ENCODE assay signal across 1 cellular context in genomic region chr1:213286235-213286634, GRCh38.
TF ChIP-seq lines count a peak whose summit lies in the region.

No MANE protein-coding gene starts in this region.

TF ChIP-seq in K562, 482 proteins besides CTCF, POLR2A, EP300 and RAD21 (continued from another document):
- TF ChIP-seq, protein P1, sequence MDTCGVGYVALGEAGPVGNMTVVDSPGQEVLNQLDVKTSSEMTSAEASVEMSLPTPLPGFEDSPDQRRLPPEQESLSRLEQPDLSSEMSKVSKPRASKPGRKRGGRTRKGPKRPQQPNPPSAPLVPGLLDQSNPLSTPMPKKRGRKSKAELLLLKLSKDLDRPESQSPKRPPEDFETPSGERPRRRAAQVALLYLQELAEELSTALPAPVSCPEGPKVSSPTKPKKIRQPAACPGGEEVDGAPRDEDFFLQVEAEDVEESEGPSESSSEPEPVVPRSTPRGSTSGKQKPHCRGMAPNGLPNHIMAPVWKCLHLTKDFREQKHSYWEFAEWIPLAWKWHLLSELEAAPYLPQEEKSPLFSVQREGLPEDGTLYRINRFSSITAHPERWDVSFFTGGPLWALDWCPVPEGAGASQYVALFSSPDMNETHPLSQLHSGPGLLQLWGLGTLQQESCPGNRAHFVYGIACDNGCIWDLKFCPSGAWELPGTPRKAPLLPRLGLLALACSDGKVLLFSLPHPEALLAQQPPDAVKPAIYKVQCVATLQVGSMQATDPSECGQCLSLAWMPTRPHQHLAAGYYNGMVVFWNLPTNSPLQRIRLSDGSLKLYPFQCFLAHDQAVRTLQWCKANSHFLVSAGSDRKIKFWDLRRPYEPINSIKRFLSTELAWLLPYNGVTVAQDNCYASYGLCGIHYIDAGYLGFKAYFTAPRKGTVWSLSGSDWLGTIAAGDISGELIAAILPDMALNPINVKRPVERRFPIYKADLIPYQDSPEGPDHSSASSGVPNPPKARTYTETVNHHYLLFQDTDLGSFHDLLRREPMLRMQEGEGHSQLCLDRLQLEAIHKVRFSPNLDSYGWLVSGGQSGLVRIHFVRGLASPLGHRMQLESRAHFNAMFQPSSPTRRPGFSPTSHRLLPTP (IDR thresholded peaks at IDR 0.05; ENCODE audit: borderline replicate concordance, extremely low read depth, insufficient read length) = no peak
- TF ChIP-seq GTF2E2 (tag; IDR thresholded peaks at IDR 0.05) (no peak), PML (IDR thresholded peaks at IDR 0.05; ENCODE audit: low read length) (no peak), FOXA1 (IDR thresholded peaks at IDR 0.05; ENCODE audit: borderline replicate concordance) (no peak), HOMEZ (CRISPR knock-in tag; IDR thresholded peaks at IDR 0.05) (no peak), CCNT2 (IDR thresholded peaks at IDR 0.05; ENCODE audit: borderline replicate concordance, extremely low read depth, insufficient read length, low read depth, low read length) (no peak), TAL1 (IDR thresholded peaks at IDR 0.05) (no peak)
- TF ChIP-seq, protein P2, sequence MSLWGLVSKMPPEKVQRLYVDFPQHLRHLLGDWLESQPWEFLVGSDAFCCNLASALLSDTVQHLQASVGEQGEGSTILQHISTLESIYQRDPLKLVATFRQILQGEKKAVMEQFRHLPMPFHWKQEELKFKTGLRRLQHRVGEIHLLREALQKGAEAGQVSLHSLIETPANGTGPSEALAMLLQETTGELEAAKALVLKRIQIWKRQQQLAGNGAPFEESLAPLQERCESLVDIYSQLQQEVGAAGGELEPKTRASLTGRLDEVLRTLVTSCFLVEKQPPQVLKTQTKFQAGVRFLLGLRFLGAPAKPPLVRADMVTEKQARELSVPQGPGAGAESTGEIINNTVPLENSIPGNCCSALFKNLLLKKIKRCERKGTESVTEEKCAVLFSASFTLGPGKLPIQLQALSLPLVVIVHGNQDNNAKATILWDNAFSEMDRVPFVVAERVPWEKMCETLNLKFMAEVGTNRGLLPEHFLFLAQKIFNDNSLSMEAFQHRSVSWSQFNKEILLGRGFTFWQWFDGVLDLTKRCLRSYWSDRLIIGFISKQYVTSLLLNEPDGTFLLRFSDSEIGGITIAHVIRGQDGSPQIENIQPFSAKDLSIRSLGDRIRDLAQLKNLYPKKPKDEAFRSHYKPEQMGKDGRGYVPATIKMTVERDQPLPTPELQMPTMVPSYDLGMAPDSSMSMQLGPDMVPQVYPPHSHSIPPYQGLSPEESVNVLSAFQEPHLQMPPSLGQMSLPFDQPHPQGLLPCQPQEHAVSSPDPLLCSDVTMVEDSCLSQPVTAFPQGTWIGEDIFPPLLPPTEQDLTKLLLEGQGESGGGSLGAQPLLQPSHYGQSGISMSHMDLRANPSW (CRISPR knock-in tag; IDR thresholded peaks at IDR 0.05) = no peak
TF ChIP-seq in K562: peak in this region for 0.
